In genomic region chr12:109741286-109741969, GRCh38 we compare ENCODE assay signal across 17 cellular contexts. TPM values are rescaled to one million over a fixed set of nuclear protein-coding genes. Genes with fewer than 3 reads are reported as not detected.
A peak's percentile ranks its signal among the peaks of the same experiment; 100 is the strongest.
DNase-seq lines count a peak whose midpoint lies in the region; ATAC-seq lines count a peak whose summit lies in the region.
"Had no signal": no experiment of that assay in that cellular context is flagged by ENCODE, and none has a peak within 500 bp of the region (broad histone marks: within the 10 kb centered on the region; RNA-seq: fewer than 3 reads in every experiment).

No MANE protein-coding gene starts in this region.

- H3K27me3 Mint-ChIP-seq in activated CD4-positive, alpha-beta T cell treated with anti-CD3 and anti-CD28 coated beads for 36 hours: peaks cover 3% of the 10 kb centered on the region
- peaks cover 11% of the 10 kb centered on the region for H3K27me3 Mint-ChIP-seq in activated CD4-positive, alpha-beta T cell treated with anti-CD3 and anti-CD28 coated beads, Interleukin-2, amount 10 ng/mL, durations not matched to agents 24 days and 14 days

- H3K4me3 Mint-ChIP-seq in activated CD4-positive, alpha-beta T cell treated with anti-CD3 and anti-CD28 coated beads for 36 hours: no peak overlapping the region
- H3K4me3 Mint-ChIP-seq in activated CD4-positive, alpha-beta T cell treated with anti-CD3 and anti-CD28 coated beads, Interleukin-2, amount 10 ng/mL, durations not matched to agents 24 days and 14 days: no peak overlapping the region
- H3K4me3 Mint-ChIP-seq: dendritic cell treated with granulocyte-macrophage colony-stimulating factor and Interleukin-4, amounts not matched to agents 40 ng/mL and 50 ng/mL, for 4 days had no signal

- DNase-seq in activated CD4-positive, alpha-beta T cell treated with anti-CD3 and anti-CD28 coated beads for 36 hours: peak; percentile 2
- no peak for DNase-seq in activated CD4-positive, alpha-beta T cell treated with anti-CD3 and anti-CD28 coated beads, Interleukin-2, amount 10 ng/mL, durations not matched to agents 24 days and 14 days
- peak; percentile 45 for DNase-seq in ecto neural progenitor cell (ENCODE audit: low spot score)
- peak; percentile 42 for DNase-seq in left lobe of liver (ENCODE audit: low spot score)
- DNase-seq in sciatic nerve (ENCODE audit: low spot score): peak; percentile 30
- DNase-seq in NCI-H128 (lab: John Stamatoyannopoulos, UW; ENCODE audit: unreplicated experiment): no peak
- DNase-seq: activated CD4-positive, alpha-beta T cell treated with anti-CD3 and anti-CD28 coated beads, Interleukin-2, amount 50 U/mL, for 4 hours; Calu3; EL; NCI-H1092 treated with DMSO at 0.1 percent for 48 hours; NCI-H2081; NCI-H510A treated with DMSO at 0.1 percent for 48 hours; stimulated activated CD4-positive, alpha-beta T cell treated with anti-CD3 and anti-CD28 coated beads, Interleukin-4, amount 100 ng/mL, for 1 hour had no signal

- H3K27ac Mint-ChIP-seq in activated CD4-positive, alpha-beta T cell treated with anti-CD3 and anti-CD28 coated beads for 36 hours: no peak overlapping the region
- no peak overlapping the region for H3K27ac Mint-ChIP-seq in activated CD4-positive, alpha-beta T cell treated with anti-CD3 and anti-CD28 coated beads, Interleukin-2, amount 10 ng/mL, durations not matched to agents 24 days and 14 days
- H3K27ac Mint-ChIP-seq: dendritic cell treated with granulocyte-macrophage colony-stimulating factor and Interleukin-4, amounts not matched to agents 40 ng/mL and 50 ng/mL, for 4 days had no signal

- intact Hi-C loops in activated CD4-positive, alpha-beta T cell treated with anti-CD3 and anti-CD28 coated beads for 36 hours (cut with DNase I, micrococcal nuclease): no loop called here
- intact Hi-C loops in activated CD4-positive, alpha-beta T cell treated with anti-CD3 and anti-CD28 coated beads, Interleukin-2, amount 10 ng/mL, durations not matched to agents 24 days and 14 days (cut with micrococcal nuclease): no loop called here
- intact Hi-C loops in sciatic nerve (cut with DNase I): no loop called here

- no peaks in the 10 kb centered on the region for H3K9me3 Mint-ChIP-seq in activated CD4-positive, alpha-beta T cell treated with anti-CD3 and anti-CD28 coated beads for 36 hours (ENCODE audit: low read depth)
- no peaks in the 10 kb centered on the region for H3K9me3 Mint-ChIP-seq in activated CD4-positive, alpha-beta T cell treated with anti-CD3 and anti-CD28 coated beads, Interleukin-2, amount 10 ng/mL, durations not matched to agents 24 days and 14 days
- H3K9me3 Mint-ChIP-seq: dendritic cell treated with granulocyte-macrophage colony-stimulating factor and Interleukin-4, amounts not matched to agents 40 ng/mL and 50 ng/mL, for 4 days had no signal

- POLR2A ChIA-PET in activated CD4-positive, alpha-beta T cell treated with anti-CD3 and anti-CD28 coated beads for 36 hours (lab: Charles Lee): no interaction called here

- no peak for ATAC-seq in activated CD4-positive, alpha-beta T cell treated with anti-CD3 and anti-CD28 coated beads for 36 hours
- ATAC-seq in left lobe of liver (peak; percentile 19), sciatic nerve (no peak), HG03097 (IDR thresholded peaks at IDR 0.05; ENCODE audit: low FRiP score, unreplicated experiment) (no peak), HG02885 (IDR thresholded peaks at IDR 0.05; ENCODE audit: poor library complexity, unreplicated experiment) (no peak)
- ATAC-seq: gastroesophageal sphincter had no signal

- no peaks in the 10 kb centered on the region for H3K36me3 Mint-ChIP-seq in activated CD4-positive, alpha-beta T cell treated with anti-CD3 and anti-CD28 coated beads for 36 hours (ENCODE audit: low read depth)
- H3K36me3 Mint-ChIP-seq in activated CD4-positive, alpha-beta T cell treated with anti-CD3 and anti-CD28 coated beads, Interleukin-2, amount 10 ng/mL, durations not matched to agents 24 days and 14 days (ENCODE audit: low read depth): no peaks in the 10 kb centered on the region

- CTCF ChIA-PET in activated CD4-positive, alpha-beta T cell treated with anti-CD3 and anti-CD28 coated beads for 36 hours (lab: Charles Lee): no interaction called here

- H3K4me1 Mint-ChIP-seq in activated CD4-positive, alpha-beta T cell treated with anti-CD3 and anti-CD28 coated beads for 36 hours: no peaks in the 10 kb centered on the region
- H3K4me1 Mint-ChIP-seq in activated CD4-positive, alpha-beta T cell treated with anti-CD3 and anti-CD28 coated beads, Interleukin-2, amount 10 ng/mL, durations not matched to agents 24 days and 14 days: no peaks in the 10 kb centered on the region

RNA-seq across cellular contexts. Expression of gene FAM222A, which starts 27.8 kb away (rescaled TPM):
- under 1 TPM; 0.39 to 0.53 TPM for total RNA-seq in activated CD4-positive, alpha-beta T cell treated with anti-CD3 and anti-CD28 coated beads for 36 hours
- total RNA-seq in activated CD4-positive, alpha-beta T cell treated with anti-CD3 and anti-CD28 coated beads, Interleukin-2, amount 10 ng/mL, durations not matched to agents 24 days and 14 days: 1.3 and 1.5 TPM in 2 replicates
- 1.8 TPM for total RNA-seq in left lobe of liver
- 4.7 TPM for total RNA-seq in sciatic nerve

Comparison
In these comparisons a context has a peak if more than half of its experiments do, and no peak if none do; other contexts are left out.
1. DNase-seq: peak in activated CD4-positive, alpha-beta T cell treated with anti-CD3 and anti-CD28 coated beads for 36 hours (single experiment), ecto neural progenitor cell (single experiment), left lobe of liver (single experiment) and sciatic nerve (single experiment); none in activated CD4-positive, alpha-beta T cell treated with anti-CD3 and anti-CD28 coated beads, Interleukin-2, amount 10 ng/mL, durations not matched to agents 24 days and 14 days (single experiment) and NCI-H128 (single experiment).